Comparison of ENCODE assay signal across 8 cellular contexts in genomic region chr12:113242018-113242418, GRCh38. TPM values are rescaled to one million over a fixed set of nuclear protein-coding genes. Genes with fewer than 3 reads are reported as not detected.
DNase-seq lines count a peak whose midpoint lies in the region; ATAC-seq and TF ChIP-seq lines count a peak whose summit lies in the region.

No MANE protein-coding gene starts in this region.

- peak overlapping the region; percentile 68 for H3K4me2 ChIP-seq in osteoblast (ENCODE audit: insufficient read depth, low read length)

- intact Hi-C loops in colonic mucosa (cut with DNase I), result no loop called here
- intact Hi-C loops in naive thymus-derived CD4-positive, alpha-beta T cell (cut with micrococcal nuclease), result no loop called here

- peak overlapping the region in 2 of 9 donors; percentile 54 to 95 for H3K27ac Mint-ChIP-seq in naive thymus-derived CD4-positive, alpha-beta T cell

- CTCF ChIA-PET in naive thymus-derived CD4-positive, alpha-beta T cell (lab: Charles Lee), result interaction anchor here (0.6 kb wide), 1 partner anchor 180 kb away, joined by 3 read pairs; the partner anchor contains the start of gene SDSL

- H3K27me3 ChIP-seq in colonic mucosa (no peaks in the 10 kb centered on the region), osteoblast (ENCODE audit: insufficient read depth, low read length) (no peaks in the 10 kb centered on the region)
- H3K27me3 ChIP-seq in naive thymus-derived CD4-positive, alpha-beta T cell (ENCODE audit: control insufficient read depth in 2 of 2, insufficient read depth in 2 of 2, low read length in 2 of 2), result no peaks in the 10 kb centered on the region

- POLR2A ChIA-PET in naive thymus-derived CD4-positive, alpha-beta T cell (lab: Charles Lee), result interaction anchor here (1.5 kb wide), 1 partner anchor 19 kb away, joined by 4 read pairs; no protein-coding TSS in a partner anchor

- peak overlapping the region; percentile 17 for H2AFZ ChIP-seq in osteoblast (ENCODE audit: low read length)

- TF ChIP-seq CTCF in NB4 (IDR thresholded peaks at IDR 0.05; ENCODE audit: low read depth, low read length) (no peak), colonic mucosa (IDR thresholded peaks at IDR 0.05) (no peak), osteoblast (IDR thresholded peaks at IDR 0.05; ENCODE audit: extremely low read depth, low read depth, low read length) (no peak)

- H3K4me1 ChIP-seq in colonic mucosa (peaks cover 69% of the 10 kb centered on the region), osteoblast (ENCODE audit: insufficient read depth, low read length) (peaks cover 48% of the 10 kb centered on the region)
- peaks cover 0 to 7% of the 10 kb centered on the region in 2 donors for H3K4me1 ChIP-seq in naive thymus-derived CD4-positive, alpha-beta T cell (ENCODE audit: control insufficient read depth in 2 of 2, insufficient read depth in 2 of 2, low read length in 2 of 2)

- H3K9ac ChIP-seq in colonic mucosa (ENCODE audit: low read depth in 2 of 2, low read length in 2 of 2), result peak overlapping the region; percentile 48 to 85

- peak overlapping the region; percentile 92 for H3K27ac ChIP-seq in colonic mucosa
- H3K27ac ChIP-seq in osteoblast (ENCODE audit: low read depth, low read length), result peak overlapping the region; percentile 92
- no peak overlapping the region for H3K27ac ChIP-seq in naive thymus-derived CD4-positive, alpha-beta T cell (ENCODE audit: low read depth, low read length)

- H3K4me3 Mint-ChIP-seq in naive thymus-derived CD4-positive, alpha-beta T cell, result no peak overlapping the region

- H3K4me3 ChIP-seq in NB4 (ENCODE audit: low read depth, low read length), result no peak overlapping the region
- no peak overlapping the region for H3K4me3 ChIP-seq in colonic mucosa
- H3K4me3 ChIP-seq in osteoblast (ENCODE audit: insufficient read depth, low read length), result no peak overlapping the region
- no peak overlapping the region for H3K4me3 ChIP-seq in naive thymus-derived CD4-positive, alpha-beta T cell (ENCODE audit: low read length)

- ATAC-seq in GM21737 (IDR thresholded peaks at IDR 0.05; ENCODE audit: unreplicated experiment), result no peak
- ATAC-seq in HG03520 (IDR thresholded peaks at IDR 0.05; ENCODE audit: unreplicated experiment), result no peak
- no peak for ATAC-seq in naive thymus-derived CD4-positive, alpha-beta T cell

- H3K79me2 ChIP-seq in osteoblast (ENCODE audit: insufficient read depth, low read length), result peaks cover 4% of the 10 kb centered on the region

- peaks cover 0 to 2% (median 0%) of the 10 kb centered on the region in 11 donors for H3K9me3 Mint-ChIP-seq in naive thymus-derived CD4-positive, alpha-beta T cell

- H3K36me3 ChIP-seq in colonic mucosa (no peaks in the 10 kb centered on the region), osteoblast (ENCODE audit: insufficient read depth, low read length) (peaks cover 14% of the 10 kb centered on the region)
- H3K36me3 ChIP-seq in naive thymus-derived CD4-positive, alpha-beta T cell (ENCODE audit: control insufficient read depth in 2 of 3, insufficient read depth in 3 of 3, low read length in 3 of 3), result peaks cover 0 to 59% (median 0%) of the 10 kb centered on the region in 3 experiments

- H3K4me1 Mint-ChIP-seq in naive thymus-derived CD4-positive, alpha-beta T cell, result peaks cover 30 to 65% (median 44%) of the 10 kb centered on the region in 7 donors

- H3K9me3 ChIP-seq in colonic mucosa (no peaks in the 10 kb centered on the region), osteoblast (ENCODE audit: low read depth, low read length) (no peaks in the 10 kb centered on the region)
- no peaks in the 10 kb centered on the region for H3K9me3 ChIP-seq in naive thymus-derived CD4-positive, alpha-beta T cell (ENCODE audit: control insufficient read depth in 2 of 3, low read length in 3 of 3)

- peaks cover 0 to 63% (median 19%) of the 10 kb centered on the region in 5 donors for H3K36me3 Mint-ChIP-seq in naive thymus-derived CD4-positive, alpha-beta T cell

- H3K27me3 Mint-ChIP-seq in naive thymus-derived CD4-positive, alpha-beta T cell, result no peaks in the 10 kb centered on the region

- TF ChIP-seq POLR2A in NB4 (IDR thresholded peaks at IDR 0.05; ENCODE audit: extremely low read depth, insufficient read length), result no peak

- peaks cover 4% of the 10 kb centered on the region for H4K20me1 ChIP-seq in osteoblast (ENCODE audit: insufficient read depth, low read length)

- DNase-seq in AG20443 (ENCODE audit: low spot score) (peak; percentile 75), NB4 (ENCODE audit: low read depth) (peak; percentile 74), colonic mucosa (no peak), osteoblast (ENCODE audit: insufficient read length, low spot score, missing footprints) (peak; percentile 78)
- no peak for DNase-seq in activated T-cell treated with anti-CD3 and anti-CD28 coated beads, Interleukin-2, amount 50 U/mL, for 1 hour
- DNase-seq in naive thymus-derived CD4-positive, alpha-beta T cell, result no peak

RNA-seq across cellular contexts. Expression of gene TPCN1, which starts 20.8 kb away (rescaled TPM):
- total RNA-seq in colonic mucosa (10 to 100 TPM; 55.5 to 85.6 TPM), osteoblast (25.7 and 28.9 TPM in 2 replicates)
- total RNA-seq in naive thymus-derived CD4-positive, alpha-beta T cell, result 100 to 1,000 TPM in 3 of 5 experiments, 10 to 100 TPM in 2; 49.5 to 124 (median 107) TPM
- 10 to 100 TPM; 15.3 to 31.2 TPM for polyA plus RNA-seq in naive thymus-derived CD4-positive, alpha-beta T cell

RNA-seq across cellular contexts. Expression of gene RITA1, which starts 56.5 kb away (rescaled TPM):
- total RNA-seq in colonic mucosa (10 to 100 TPM; 13.9 to 26.9 TPM), osteoblast (20.0 and 22.4 TPM in 2 replicates)
- total RNA-seq in naive thymus-derived CD4-positive, alpha-beta T cell, result 10 to 100 TPM in 3 of 5 experiments, 1 to 10 TPM in 2; 6.4 to 20.2 (median 14.1) TPM
- polyA plus RNA-seq in naive thymus-derived CD4-positive, alpha-beta T cell, result 10 to 100 TPM; 23.2 to 28.9 TPM

RNA-seq across cellular contexts. Expression of gene DDX54, which starts 56.7 kb away (rescaled TPM):
- total RNA-seq in colonic mucosa, result 10 to 100 TPM; 54.8 to 98.3 TPM
- 40.2 and 49.5 TPM in 2 replicates for total RNA-seq in osteoblast
- total RNA-seq in naive thymus-derived CD4-positive, alpha-beta T cell, result 10 to 100 TPM; 55.8 to 81.1 (median 76.7) TPM
- 10 to 100 TPM; 18.9 to 40.3 TPM for polyA plus RNA-seq in naive thymus-derived CD4-positive, alpha-beta T cell

Comparison
In these comparisons a context has a peak if more than half of its experiments do, and no peak if none do; other contexts are left out.
1. DNase-seq: peak in AG20443 (single experiment), NB4 (single experiment) and osteoblast (single experiment); none in colonic mucosa (single experiment), activated T-cell treated with anti-CD3 and anti-CD28 coated beads, Interleukin-2, amount 50 U/mL, for 1 hour (single experiment) and naive thymus-derived CD4-positive, alpha-beta T cell (0 of 9).